In the genomic region with DNA sequence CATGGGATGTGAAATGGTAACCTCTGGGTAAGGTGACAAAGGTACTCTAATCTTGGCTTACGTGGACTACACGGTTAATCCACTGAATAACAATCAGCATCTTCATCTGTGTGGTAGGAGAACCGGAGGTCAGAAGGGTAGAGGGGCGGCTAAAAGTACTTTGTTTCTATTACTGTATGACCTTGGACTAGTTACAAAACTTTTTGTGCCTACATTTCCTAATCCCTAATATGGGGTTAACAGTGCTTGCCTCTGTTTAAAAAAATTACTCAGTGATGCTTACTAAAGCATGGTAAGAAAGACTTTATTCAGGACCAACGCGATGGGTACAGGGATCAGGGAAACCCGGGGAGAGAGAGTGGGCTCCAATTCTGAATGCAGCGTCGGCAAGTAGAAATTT, we compare ENCODE assay signal across 13 cellular contexts. TPM values are rescaled to one million over a fixed set of nuclear protein-coding genes. Genes with fewer than 3 reads are reported as not detected.
DNase-seq lines count a peak whose midpoint lies in the region; ATAC-seq and TF ChIP-seq lines count a peak whose summit lies in the region.
"Had no signal": no experiment of that assay in that cellular context is flagged by ENCODE, and none has a peak within 500 bp of the region (broad histone marks: within the 10 kb centered on the region; RNA-seq: fewer than 3 reads in every experiment).

No MANE protein-coding gene starts in this region.

- no peak overlapping the region for H3K4me3 ChIP-seq in naive thymus-derived CD4-positive, alpha-beta T cell (ENCODE audit: low read length)
- H3K4me3 ChIP-seq in tibial artery (no peak overlapping the region), coronary artery (no peak overlapping the region)
- H3K4me3 ChIP-seq: MG63 had no signal

- no peak for TF ChIP-seq CTCF in tibial artery (IDR thresholded peaks at IDR 0.05)
- no peak for TF ChIP-seq CTCF in coronary artery (IDR thresholded peaks at IDR 0.05)

- intact Hi-C loops in naive thymus-derived CD4-positive, alpha-beta T cell (cut with micrococcal nuclease) = loop anchor here (2.0 to 5.0 kb wide), 3 partner anchors 39 to 429 kb away; partner anchors contain the start of gene ITSN1 (in 1 of the 2)
- intact Hi-C loops in tibial artery (cut with DNase I; ENCODE audit: low total_unique reads) = loop anchor here (5.0 to 10.0 kb wide), 4 partner anchors 56 to 276 kb away; no protein-coding TSS in a partner anchor

- H3K4me3 Mint-ChIP-seq in activated naive CD4-positive, alpha-beta T cell treated with anti-CD3 and anti-CD28 coated beads, Interleukin-2, amount 50 U/mL, for 24 hours = peak overlapping the region; percentile 86
- peak overlapping the region; percentile 73 for H3K4me3 Mint-ChIP-seq in activated CD8-positive, alpha-beta T cell treated with anti-CD3 and anti-CD28 coated beads, Interleukin-2, amount 10 ng/mL, durations not matched to agents 7 days and 5 days
- peak overlapping the region; percentile 81 to 98 (median 88) for H3K4me3 Mint-ChIP-seq in naive thymus-derived CD4-positive, alpha-beta T cell

- POLR2A ChIA-PET in activated CD8-positive, alpha-beta T cell treated with anti-CD3 and anti-CD28 coated beads, Interleukin-2, amount 10 ng/mL, durations not matched to agents 7 days and 5 days (lab: Charles Lee) = no interaction called here
- POLR2A ChIA-PET in naive thymus-derived CD4-positive, alpha-beta T cell (lab: Charles Lee) = interaction anchor here (1.5 kb wide), 1 partner anchor 124 kb away, joined by 7 read pairs; no protein-coding TSS in a partner anchor

- no peaks in the 10 kb centered on the region for H3K27me3 Mint-ChIP-seq in activated naive CD4-positive, alpha-beta T cell treated with anti-CD3 and anti-CD28 coated beads, Interleukin-2, amount 50 U/mL, for 24 hours
- H3K27me3 Mint-ChIP-seq in activated CD8-positive, alpha-beta T cell treated with anti-CD3 and anti-CD28 coated beads, Interleukin-2, amount 10 ng/mL, durations not matched to agents 7 days and 5 days (ENCODE audit: low read depth) = peaks cover 4% of the 10 kb centered on the region
- H3K27me3 Mint-ChIP-seq in naive thymus-derived CD4-positive, alpha-beta T cell = peaks cover 0 to 7% (median 0%) of the 10 kb centered on the region in 5 donors

- DNase-seq in activated naive CD4-positive, alpha-beta T cell treated with anti-CD3 and anti-CD28 coated beads, Interleukin-2, amount 50 U/mL, for 72 hours (ENCODE audit: low spot score in 2 of 2) = no peak
- no peak for DNase-seq in activated CD8-positive, alpha-beta T cell treated with anti-CD3 and anti-CD28 coated beads, Interleukin-2, amount 10 ng/mL, durations not matched to agents 7 days and 5 days
- no peak for DNase-seq in naive thymus-derived CD4-positive, alpha-beta T cell
- DNase-seq in tibial artery (no peak), coronary artery (ENCODE audit: low spot score) (no peak)
- DNase-seq: heart left ventricle, MG63, NCI-H187 treated with DMSO at 0.1 percent for 48 hours, NCI-H524, trophoblast cell had no signal

- H3K4me1 Mint-ChIP-seq in activated naive CD4-positive, alpha-beta T cell treated with anti-CD3 and anti-CD28 coated beads, Interleukin-2, amount 50 U/mL, for 24 hours = peaks cover 33% of the 10 kb centered on the region
- H3K4me1 Mint-ChIP-seq in activated CD8-positive, alpha-beta T cell treated with anti-CD3 and anti-CD28 coated beads, Interleukin-2, amount 10 ng/mL, durations not matched to agents 7 days and 5 days (ENCODE audit: low read depth) = peaks cover 31% of the 10 kb centered on the region
- H3K4me1 Mint-ChIP-seq in naive thymus-derived CD4-positive, alpha-beta T cell = peaks cover 9 to 38% (median 32%) of the 10 kb centered on the region in 7 donors

- CTCF ChIA-PET in activated CD8-positive, alpha-beta T cell treated with anti-CD3 and anti-CD28 coated beads, Interleukin-2, amount 10 ng/mL, durations not matched to agents 7 days and 5 days (lab: Charles Lee) = interaction anchor here (5.1 kb wide), 1 partner anchor 124 kb away, joined by 28 read pairs; no protein-coding TSS in a partner anchor
- CTCF ChIA-PET in naive thymus-derived CD4-positive, alpha-beta T cell (lab: Charles Lee) = interaction anchor here (3.3 kb wide), 1 partner anchor 123 kb away, joined by 16 read pairs; no protein-coding TSS in a partner anchor

- no peaks in the 10 kb centered on the region for H3K9me3 ChIP-seq in naive thymus-derived CD4-positive, alpha-beta T cell (ENCODE audit: control insufficient read depth in 2 of 3, low read length in 3 of 3)
- H3K9me3 ChIP-seq in tibial artery = no peaks in the 10 kb centered on the region
- H3K9me3 ChIP-seq: heart left ventricle, MG63 had no signal

- H3K36me3 Mint-ChIP-seq in activated naive CD4-positive, alpha-beta T cell treated with anti-CD3 and anti-CD28 coated beads, Interleukin-2, amount 50 U/mL, for 24 hours = peaks cover 13% of the 10 kb centered on the region
- peaks cover 25 to 26% of the 10 kb centered on the region in 2 donors for H3K36me3 Mint-ChIP-seq in activated naive CD4-positive, alpha-beta T cell treated with anti-CD3 and anti-CD28 coated beads, Interleukin-2, amount 50 U/mL, for 72 hours
- H3K36me3 Mint-ChIP-seq in activated CD8-positive, alpha-beta T cell treated with anti-CD3 and anti-CD28 coated beads, Interleukin-2, amount 10 ng/mL, durations not matched to agents 7 days and 5 days (ENCODE audit: low read depth) = peaks cover 23% of the 10 kb centered on the region
- peaks cover 0 to 19% (median 4%) of the 10 kb centered on the region in 5 donors for H3K36me3 Mint-ChIP-seq in naive thymus-derived CD4-positive, alpha-beta T cell

- H3K27ac Mint-ChIP-seq in activated naive CD4-positive, alpha-beta T cell treated with anti-CD3 and anti-CD28 coated beads, Interleukin-2, amount 50 U/mL, for 24 hours = no peak overlapping the region
- no peak overlapping the region for H3K27ac Mint-ChIP-seq in activated naive CD4-positive, alpha-beta T cell treated with anti-CD3 and anti-CD28 coated beads, Interleukin-2, amount 50 U/mL, for 72 hours
- no peak overlapping the region for H3K27ac Mint-ChIP-seq in activated CD8-positive, alpha-beta T cell treated with anti-CD3 and anti-CD28 coated beads, Interleukin-2, amount 10 ng/mL, durations not matched to agents 7 days and 5 days
- peak overlapping the region; percentile 41 to 95 (median 88) for H3K27ac Mint-ChIP-seq in naive thymus-derived CD4-positive, alpha-beta T cell

- H3K9me3 Mint-ChIP-seq in activated naive CD4-positive, alpha-beta T cell treated with anti-CD3 and anti-CD28 coated beads, Interleukin-2, amount 50 U/mL, for 24 hours = no peaks in the 10 kb centered on the region
- H3K9me3 Mint-ChIP-seq in activated naive CD4-positive, alpha-beta T cell treated with anti-CD3 and anti-CD28 coated beads, Interleukin-2, amount 50 U/mL, for 72 hours = peaks cover 0 to 5% of the 10 kb centered on the region in 2 donors
- no peaks in the 10 kb centered on the region for H3K9me3 Mint-ChIP-seq in activated CD8-positive, alpha-beta T cell treated with anti-CD3 and anti-CD28 coated beads, Interleukin-2, amount 10 ng/mL, durations not matched to agents 7 days and 5 days (ENCODE audit: insufficient read depth)
- H3K9me3 Mint-ChIP-seq in naive thymus-derived CD4-positive, alpha-beta T cell = no peaks in the 10 kb centered on the region

- no peak for ATAC-seq in activated naive CD4-positive, alpha-beta T cell treated with anti-CD3 and anti-CD28 coated beads, Interleukin-2, amount 50 U/mL, for 72 hours
- ATAC-seq in activated CD8-positive, alpha-beta T cell treated with anti-CD3 and anti-CD28 coated beads, Interleukin-2, amount 10 ng/mL, durations not matched to agents 7 days and 5 days = no peak
- ATAC-seq in naive thymus-derived CD4-positive, alpha-beta T cell = no peak
- ATAC-seq in HG02588 (IDR thresholded peaks at IDR 0.05; ENCODE audit: unreplicated experiment) (no peak), HG03521 (IDR thresholded peaks at IDR 0.05; ENCODE audit: unreplicated experiment) (no peak)

- H3K27ac ChIP-seq in naive thymus-derived CD4-positive, alpha-beta T cell (ENCODE audit: low read depth, low read length) = no peak overlapping the region
- H3K27ac ChIP-seq in tibial artery (peak overlapping the region; percentile 87 to 92), coronary artery (no peak overlapping the region)

- H3K4me1 ChIP-seq in naive thymus-derived CD4-positive, alpha-beta T cell (ENCODE audit: control insufficient read depth in 2 of 2, insufficient read depth in 2 of 2, low read length in 2 of 2) = peaks cover 21% of the 10 kb centered on the region in 2 donors
- peaks cover 0 to 34% (median 7%) of the 10 kb centered on the region in 4 donors for H3K4me1 ChIP-seq in tibial artery

- H3K36me3 ChIP-seq in naive thymus-derived CD4-positive, alpha-beta T cell (ENCODE audit: control insufficient read depth in 2 of 3, insufficient read depth in 3 of 3, low read length in 3 of 3) = peaks cover 0 to 2% (median 0%) of the 10 kb centered on the region in 3 experiments
- H3K36me3 ChIP-seq in tibial artery = no peaks in the 10 kb centered on the region
- H3K36me3 ChIP-seq: heart left ventricle had no signal

- no peaks in the 10 kb centered on the region for H3K27me3 ChIP-seq in naive thymus-derived CD4-positive, alpha-beta T cell (ENCODE audit: control insufficient read depth in 2 of 2, insufficient read depth in 2 of 2, low read length in 2 of 2)
- no peaks in the 10 kb centered on the region for H3K27me3 ChIP-seq in tibial artery
- H3K27me3 ChIP-seq: heart left ventricle, MG63 had no signal

RNA-seq across cellular contexts. Expression of gene MRPS6, which starts 1.7 kb away (rescaled TPM):
- 100 to 1,000 TPM; 114 to 146 TPM for total RNA-seq in activated naive CD4-positive, alpha-beta T cell treated with anti-CD3 and anti-CD28 coated beads, Interleukin-2, amount 50 U/mL, for 72 hours
- 10 to 100 TPM; 80.2 to 84.3 TPM for total RNA-seq in activated CD8-positive, alpha-beta T cell treated with anti-CD3 and anti-CD28 coated beads, Interleukin-2, amount 10 ng/mL, durations not matched to agents 7 days and 5 days
- total RNA-seq in naive thymus-derived CD4-positive, alpha-beta T cell = 10 to 100 TPM; 25.5 to 92.7 (median 87.9) TPM
- 100 to 1,000 TPM; 183 to 193 TPM for polyA plus RNA-seq in naive thymus-derived CD4-positive, alpha-beta T cell

RNA-seq across cellular contexts. Expression of gene SLC5A3, which starts 1.7 kb away (rescaled TPM):
- total RNA-seq in activated naive CD4-positive, alpha-beta T cell treated with anti-CD3 and anti-CD28 coated beads, Interleukin-2, amount 50 U/mL, for 72 hours = 10 to 100 TPM; 35.8 to 77.1 TPM
- 10 to 100 TPM; 22.4 to 24.2 TPM for total RNA-seq in activated CD8-positive, alpha-beta T cell treated with anti-CD3 and anti-CD28 coated beads, Interleukin-2, amount 10 ng/mL, durations not matched to agents 7 days and 5 days
- 10 to 100 TPM in 3 of 5 experiments, 1 to 10 TPM in 2; 8.8 to 45.5 (median 34.0) TPM for total RNA-seq in naive thymus-derived CD4-positive, alpha-beta T cell
- 1 to 10 TPM; 1.8 to 2.1 TPM for polyA plus RNA-seq in naive thymus-derived CD4-positive, alpha-beta T cell

Comparison
In these comparisons a context has a peak if more than half of its experiments do, and no peak if none do; other contexts are left out.
1. H3K27ac Mint-ChIP-seq: peak in naive thymus-derived CD4-positive, alpha-beta T cell (9 of 9); none in activated naive CD4-positive, alpha-beta T cell treated with anti-CD3 and anti-CD28 coated beads, Interleukin-2, amount 50 U/mL, for 24 hours (single experiment), activated naive CD4-positive, alpha-beta T cell treated with anti-CD3 and anti-CD28 coated beads, Interleukin-2, amount 50 U/mL, for 72 hours (0 of 2) and activated CD8-positive, alpha-beta T cell treated with anti-CD3 and anti-CD28 coated beads, Interleukin-2, amount 10 ng/mL, durations not matched to agents 7 days and 5 days (single experiment).
2. H3K27ac ChIP-seq: peak in tibial artery (2 of 2); none in naive thymus-derived CD4-positive, alpha-beta T cell (single experiment) and coronary artery (0 of 2).
3. Peak in every context shown above with its lines, with median percentiles within 50 percentile points of each other: H3K4me3 Mint-ChIP-seq.